ENCODE assay signal across 33 cellular contexts in the genomic region with DNA sequence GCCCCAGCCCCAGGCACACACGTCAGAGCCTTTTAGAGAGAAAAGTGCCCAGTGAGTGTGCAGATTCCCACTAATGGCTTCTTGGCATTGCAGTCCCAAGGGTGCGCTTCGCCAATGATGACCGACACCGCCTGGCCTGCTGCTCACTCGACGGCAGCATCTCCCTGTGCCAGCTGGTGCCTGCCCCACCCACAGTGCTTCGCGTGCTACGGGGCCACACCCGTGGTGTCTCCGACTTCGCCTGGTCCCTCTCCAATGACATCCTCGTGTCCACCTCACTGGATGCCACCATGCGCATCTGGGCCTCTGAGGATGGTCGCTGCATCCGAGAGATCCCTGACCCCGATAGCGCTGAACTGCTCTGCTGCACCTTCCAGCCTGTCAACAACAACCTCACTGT. TPM values are rescaled to one million over a fixed set of nuclear protein-coding genes. Genes with fewer than 3 reads are reported as not detected.
DNase-seq lines count a peak whose midpoint lies in the region; ATAC-seq and TF ChIP-seq lines count a peak whose summit lies in the region.
"Had no signal": no experiment of that assay in that cellular context is flagged by ENCODE, and none has a peak within 500 bp of the region (broad histone marks: within the 10 kb centered on the region; RNA-seq: fewer than 3 reads in every experiment).

No MANE protein-coding gene starts in this region.

- no peak overlapping the region for H2BK15ac ChIP-seq in IMR-90 (ENCODE audit: low read depth, low read length)

- H2AFZ ChIP-seq in IMR-90 (replicated peaks; ENCODE audit: low read length, poor library complexity) = no peak overlapping the region

- H4K91ac ChIP-seq in IMR-90 (ENCODE audit: insufficient read depth, low read depth, low read length) = no peak overlapping the region

- H3K36me3 Mint-ChIP-seq in naive thymus-derived CD4-positive, alpha-beta T cell = peaks cover 0 to 7% (median 2%) of the 10 kb centered on the region in 5 donors

- TF ChIP-seq RAD21 in IMR-90 (IDR thresholded peaks at IDR 0.05; ENCODE audit: low read length) = no peak

- no peak overlapping the region for H2BK5ac ChIP-seq in IMR-90 (ENCODE audit: low read depth, low read length, poor library complexity, severe bottlenecking)

- WGBS in IMR-90 (ENCODE audit: extremely low coverage in 2 of 2, insufficient read length in 1 of 2), 2 experiments = 85% methylated on average over 6 of the region's 19 CpGs; no CpG with 5 or more reads in 1 of the 2 experiments

- H3K27ac Mint-ChIP-seq in naive thymus-derived CD4-positive, alpha-beta T cell = no peak overlapping the region
- H3K27ac Mint-ChIP-seq: B cell; CD4-positive, alpha-beta T cell; CD8-positive, alpha-beta memory T cell; CD8-positive, alpha-beta T cell had no signal

- no peak overlapping the region for H3K4me2 ChIP-seq in IMR-90 (ENCODE audit: low read depth, low read length)
- H3K4me2 ChIP-seq: A549; BLaER1; BLaER1 treated with 17β-estradiol and CSF1 and Interleukin-3, amounts not matched to agents 10 nM and 100 nM had no signal

- H2BK120ac ChIP-seq in IMR-90 (ENCODE audit: low read depth, low read length) = no peak overlapping the region

- no TSS peak for BruUV-seq in IMR-90 (replicated peaks; lab: Mats Ljungman, UMichigan)

- no peak for TF ChIP-seq POLR2A in IMR-90 (IDR thresholded peaks at IDR 0.05; ENCODE audit: low read depth, low read length)

- POLR2A ChIA-PET in IMR-90 (lab: Charles Lee; ENCODE audit: unreplicated experiment) = no interaction called here
- POLR2A ChIA-PET in naive thymus-derived CD4-positive, alpha-beta T cell (lab: Charles Lee) = no interaction called here

- H3K36me3 ChIP-seq in IMR-90 (ENCODE audit: control insufficient read depth, insufficient read depth, low read length) = peaks cover 28% of the 10 kb centered on the region
- peaks cover 0 to 21% (median 0%) of the 10 kb centered on the region in 3 experiments for H3K36me3 ChIP-seq in naive thymus-derived CD4-positive, alpha-beta T cell (ENCODE audit: control insufficient read depth in 2 of 3, insufficient read depth in 3 of 3, low read length in 3 of 3)

- DNase-seq in IMR-90 = no peak
- DNase-seq in cortex of kidney (lab: John Stamatoyannopoulos, UW) = peak; percentile 2
- peak; percentile 1 for DNase-seq in iPS-NIHi7 (ENCODE audit: extremely low spot score)
- DNase-seq in RKO (ENCODE audit: low spot score) = no peak
- DNase-seq in NCI-H226 = no peak
- no peak for DNase-seq in naive thymus-derived CD4-positive, alpha-beta T cell
- DNase-seq: 8988T; ACHN; AML-193; BE2C; C1 segment of cervical spinal cord; Caco-2; Calu3; CD4-positive, alpha-beta memory T cell; CD4-positive, alpha-beta T cell; CD4-positive, CD25-positive, alpha-beta regulatory T cell; CD8-positive, alpha-beta memory T cell; CD8-positive, alpha-beta T cell; COR-L47; DMS 273 treated with DMSO at 0.1 percent for 48 hours; DMS153; DMS53; DMS79; DMS79 treated with DMSO at 0.1 percent for 48 hours; DND-41; EL had no signal

- dilution Hi-C loops in IMR-90 (cut with HindIII; ENCODE audit: low sequenced_read_pairs, unreplicated experiment) = no loop called here

- peaks cover 4 to 16% (median 11%) of the 10 kb centered on the region in 7 donors for H3K4me1 Mint-ChIP-seq in naive thymus-derived CD4-positive, alpha-beta T cell

- peak overlapping the region; percentile 37 for H2AK9ac ChIP-seq in IMR-90 (replicated peaks; ENCODE audit: low read depth, low read length, poor library complexity)

- no peak overlapping the region for H3K27ac ChIP-seq in IMR-90 (ENCODE audit: insufficient read depth, low read length)
- H3K27ac ChIP-seq in naive thymus-derived CD4-positive, alpha-beta T cell (ENCODE audit: low read depth, low read length) = no peak overlapping the region
- H3K27ac ChIP-seq: 22Rv1; A549; BLaER1; BLaER1 treated with 17β-estradiol and CSF1 and Interleukin-3, amounts not matched to agents 10 nM and 100 nM; C4-2B had no signal

- no peaks in the 10 kb centered on the region for H3K27me3 ChIP-seq in IMR-90 (ENCODE audit: control insufficient read depth, insufficient read depth, low read length)
- no peaks in the 10 kb centered on the region for H3K27me3 ChIP-seq in naive thymus-derived CD4-positive, alpha-beta T cell (ENCODE audit: control insufficient read depth in 2 of 2, insufficient read depth in 2 of 2, low read length in 2 of 2)
- H3K27me3 ChIP-seq: BE2C had no signal

- H3K18ac ChIP-seq in IMR-90 (ENCODE audit: low read depth, low read length) = no peak overlapping the region

- H3K14ac ChIP-seq in IMR-90 (replicated peaks; ENCODE audit: low read depth, low read length) = no peak overlapping the region

- H3K27me3 Mint-ChIP-seq in naive thymus-derived CD4-positive, alpha-beta T cell = peaks cover 0 to 2% (median 0%) of the 10 kb centered on the region in 5 donors
- H3K27me3 Mint-ChIP-seq: B cell; CD4-positive, alpha-beta memory T cell; CD4-positive, alpha-beta T cell; CD4-positive, CD25-positive, alpha-beta regulatory T cell had no signal

- H4K8ac ChIP-seq in IMR-90 (ENCODE audit: low read depth in 2 of 2, low read length in 2 of 2) = no peak overlapping the region

- no peaks in the 10 kb centered on the region for H4K20me1 ChIP-seq in IMR-90 (ENCODE audit: insufficient read depth, low read length)
- H4K20me1 ChIP-seq: BLaER1 had no signal

- no peak overlapping the region for H3K4me3 ChIP-seq in IMR-90 (ENCODE audit: insufficient read depth, low read depth, low read length)
- H3K4me3 ChIP-seq in naive thymus-derived CD4-positive, alpha-beta T cell (ENCODE audit: low read length) = no peak overlapping the region
- H3K4me3 ChIP-seq: A549; BLaER1; BLaER1 treated with 17β-estradiol and CSF1 and Interleukin-3, amounts not matched to agents 10 nM and 100 nM had no signal

- H4K5ac ChIP-seq in IMR-90 (ENCODE audit: low read depth, low read length) = no peak overlapping the region

- H3K56ac ChIP-seq in IMR-90 (ENCODE audit: extremely low read depth, insufficient read depth, low read length) = no peak overlapping the region

- no peak for ATAC-seq in IMR-90 (ENCODE audit: low read depth)
- no peak for ATAC-seq in naive thymus-derived CD4-positive, alpha-beta T cell
- ATAC-seq: A549; CD8-positive, alpha-beta T cell had no signal

- H3K4ac ChIP-seq in IMR-90 (ENCODE audit: low read depth, low read length) = no peak overlapping the region

- no peaks in the 10 kb centered on the region for H3K9me1 ChIP-seq in IMR-90 (ENCODE audit: insufficient read depth, low read length)

- H3K9ac ChIP-seq in IMR-90 (ENCODE audit: low read depth, low read length) = no peak overlapping the region
- H3K9ac ChIP-seq: BLaER1; BLaER1 treated with 17β-estradiol and CSF1 and Interleukin-3, amounts not matched to agents 10 nM and 100 nM had no signal

- peaks cover 3 to 10% of the 10 kb centered on the region in 2 experiments; a peak in 2 of 4 replicates for H3K79me1 ChIP-seq in IMR-90 (ENCODE audit: low read depth in 1 of 2, low read length in 2 of 2)

- in situ Hi-C loops in IMR-90 (cut with MboI; ENCODE audit: low sequenced_read_pairs) = no loop called here

- no peak for TF ChIP-seq CTCF in IMR-90 (conservative IDR thresholded peaks at IDR 0.05; ENCODE audit: low read depth, low read length)

- CTCF ChIA-PET in IMR-90 (lab: Yijun Ruan, JAX) = no interaction called here
- CTCF ChIA-PET in naive thymus-derived CD4-positive, alpha-beta T cell (lab: Charles Lee) = no interaction called here

- no peak overlapping the region for H2AK5ac ChIP-seq in IMR-90 (ENCODE audit: low read depth, low read length)

- no peak overlapping the region for H3K4me3 Mint-ChIP-seq in naive thymus-derived CD4-positive, alpha-beta T cell
- H3K4me3 Mint-ChIP-seq: B cell; CD14-positive monocyte; CD4-positive, alpha-beta memory T cell; CD4-positive, alpha-beta T cell; CD8-positive, alpha-beta memory T cell; CD8-positive, alpha-beta T cell had no signal

- 0 out of 2 replicates have a peak, but pooled peaks cover 1% of the 10 kb centered on the region for H3K4me1 ChIP-seq in IMR-90 (ENCODE audit: control insufficient read depth, insufficient read depth, low read length)
- H3K4me1 ChIP-seq in naive thymus-derived CD4-positive, alpha-beta T cell (ENCODE audit: control insufficient read depth in 2 of 2, insufficient read depth in 2 of 2, low read length in 2 of 2) = peaks cover 0 to 8% of the 10 kb centered on the region in 2 donors
- H3K4me1 ChIP-seq: BE2C had no signal

- intact Hi-C loops in IMR-90 (cut with micrococcal nuclease) = no loop called here
- intact Hi-C loops in naive thymus-derived CD4-positive, alpha-beta T cell (cut with micrococcal nuclease) = no loop called here

- peaks cover 0 to 7% (median 0%) of the 10 kb centered on the region in 11 donors for H3K9me3 Mint-ChIP-seq in naive thymus-derived CD4-positive, alpha-beta T cell
- H3K9me3 Mint-ChIP-seq: CD4-positive, alpha-beta T cell; CD4-positive, CD25-positive, alpha-beta regulatory T cell; CD8-positive, alpha-beta memory T cell; CD8-positive, alpha-beta T cell had no signal

- no peak overlapping the region for H2BK20ac ChIP-seq in IMR-90 (ENCODE audit: low read depth, low read length)

- no peaks in the 10 kb centered on the region for H3K9me3 ChIP-seq in IMR-90 (ENCODE audit: control insufficient read depth, insufficient read depth, low read length)
- no peaks in the 10 kb centered on the region for H3K9me3 ChIP-seq in naive thymus-derived CD4-positive, alpha-beta T cell (ENCODE audit: control insufficient read depth in 2 of 3, low read length in 3 of 3)
- H3K9me3 ChIP-seq: A549, BE2C, BLaER1, Caco-2 had no signal

- H3K23ac ChIP-seq in IMR-90 (ENCODE audit: low read depth, low read length) = no peak overlapping the region

TF ChIP-seq in IMR-90, 13 proteins besides CTCF, POLR2A, EP300 and RAD21 (continues in another document):
- TF ChIP-seq CHD1 (IDR thresholded peaks at IDR 0.05; ENCODE audit: low read depth, low read length) (no peak), FOS (IDR thresholded peaks at IDR 0.05; ENCODE audit: low read depth, low read length) (no peak)

RNA-seq across cellular contexts. Expression of gene WDR13, which starts 2.9 kb away (rescaled TPM):
- total RNA-seq in IMR-90 (2012; rRNA removed) = 60.8 and 62.7 TPM in 2 replicates
- 151 and 153 TPM in 2 replicates for polyA plus RNA-seq in IMR-90 (2012; rRNA removed)
- 51.4 and 124 TPM in 2 replicates for polyA plus RNA-seq in IMR-90 (2012; cell fraction: cytosol; rRNA removed)
- 177 and 490 TPM in 2 replicates for polyA plus RNA-seq in IMR-90 (2012; cell fraction: nucleus; rRNA removed; ENCODE audit: low replicate concordance)
- total RNA-seq in naive thymus-derived CD4-positive, alpha-beta T cell = 10 to 100 TPM; 44.8 to 66.9 (median 54.4) TPM
- 10 to 100 TPM; 27.5 to 33.2 TPM for polyA plus RNA-seq in naive thymus-derived CD4-positive, alpha-beta T cell

RNA-seq across cellular contexts. Expression of gene RBM3, which starts 25.9 kb away (rescaled TPM):
- total RNA-seq in IMR-90 (2012; rRNA removed) = 341 and 386 TPM in 2 replicates
- polyA plus RNA-seq in IMR-90 (2012; rRNA removed) = 217 and 243 TPM in 2 replicates
- 68.0 and 80.3 TPM in 2 replicates for polyA plus RNA-seq in IMR-90 (2012; cell fraction: cytosol; rRNA removed)
- polyA plus RNA-seq in IMR-90 (2012; cell fraction: nucleus; rRNA removed; ENCODE audit: low replicate concordance) = 122 and 242 TPM in 2 replicates
- total RNA-seq in naive thymus-derived CD4-positive, alpha-beta T cell = 100 to 1,000 TPM; 176 to 374 (median 329) TPM
- 100 to 1,000 TPM; 242 to 254 TPM for polyA plus RNA-seq in naive thymus-derived CD4-positive, alpha-beta T cell

Comparison
In these comparisons a context has a peak if more than half of its experiments do, and no peak if none do; other contexts are left out.
1. DNase-seq: peak in cortex of kidney (single experiment) and iPS-NIHi7 (single experiment); none in IMR-90 (single experiment), RKO (single experiment), NCI-H226 (single experiment) and naive thymus-derived CD4-positive, alpha-beta T cell (0 of 9).